Comparison of ENCODE assay signal across 15 cellular contexts in the genomic region with DNA sequence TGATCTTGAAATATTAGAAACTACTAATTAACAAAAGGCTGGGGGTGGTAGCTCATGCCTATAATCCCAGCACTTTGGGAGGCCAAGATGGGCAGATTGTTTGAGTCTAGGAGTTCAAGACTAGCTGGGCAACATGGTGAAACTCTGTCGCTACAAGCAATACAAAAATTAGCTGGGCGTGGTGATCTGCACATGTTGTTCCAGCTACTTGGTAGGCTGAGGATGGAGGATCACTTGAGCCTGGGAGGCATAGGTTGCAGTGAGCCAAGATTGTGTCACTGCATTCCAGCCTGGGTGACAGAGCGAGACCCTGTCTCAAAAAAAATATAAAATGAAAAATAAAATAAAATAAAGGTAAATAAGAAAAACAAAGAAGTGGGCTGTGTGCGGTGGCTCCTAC.
A peak's percentile ranks its signal among the peaks of the same experiment; 100 is the strongest.
DNase-seq lines count a peak whose midpoint lies in the region; ATAC-seq and TF ChIP-seq lines count a peak whose summit lies in the region.
"Had no signal": no experiment of that assay in that cellular context is flagged by ENCODE, and none has a peak within 500 bp of the region (broad histone marks: within the 10 kb centered on the region; RNA-seq: fewer than 3 reads in every experiment).

No MANE protein-coding gene starts in this region.

- intact Hi-C loops in activated CD8-positive, alpha-beta T cell treated with anti-CD3 and anti-CD28 coated beads for 36 hours (cut with micrococcal nuclease): loop anchor here (5.0 to 10.0 kb wide), 2 partner anchors 47 to 66 kb away; a partner anchor contains a TSS

- TF ChIP-seq POLR2A in Peyer's patch (IDR thresholded peaks at IDR 0.05): no peak

- no peak for DNase-seq in activated CD8-positive, alpha-beta T cell treated with anti-CD3 and anti-CD28 coated beads, Interleukin-2, amount 10 ng/mL, durations not matched to agents 7 days and 5 days
- no peak for DNase-seq in activated CD8-positive, alpha-beta T cell treated with anti-CD3 and anti-CD28 coated beads for 36 hours
- no peak for DNase-seq in CD4-positive, CD25-positive, alpha-beta regulatory T cell
- no peak for DNase-seq in HL-60 (ENCODE audit: low read depth in 1 of 2, low spot score in 1 of 2)
- DNase-seq in cerebellar nuclear complex (lab: John Stamatoyannopoulos, UW): no peak
- DNase-seq in Peyer's patch: no peak
- DNase-seq in foreskin keratinocyte: no peak
- DNase-seq: BE2C, Calu3, DMS 273 treated with DMSO at 0.1 percent for 48 hours, HCEC 1CT, HFFc6 had no signal

- TF ChIP-seq CTCF in activated CD8-positive, alpha-beta T cell treated with anti-CD3 and anti-CD28 coated beads for 36 hours (IDR thresholded peaks at IDR 0.05): no peak
- TF ChIP-seq CTCF in HL-60 (IDR thresholded peaks at IDR 0.05; ENCODE audit: insufficient read depth, low read length) (no peak), neutrophil (IDR thresholded peaks at IDR 0.05) (no peak), Peyer's patch (IDR thresholded peaks at IDR 0.05) (no peak), foreskin keratinocyte (conservative IDR thresholded peaks at IDR 0.05) (no peak)

- no peak overlapping the region for H3K27ac ChIP-seq in CD4-positive, CD25-positive, alpha-beta regulatory T cell (ENCODE audit: insufficient read depth, low read length, poor library complexity, severe bottlenecking)
- peak overlapping the region; percentile 68 for H3K27ac ChIP-seq in HL-60 (replicated peaks)
- peak overlapping the region; percentile 87 for H3K27ac ChIP-seq in neutrophil
- no peak overlapping the region for H3K27ac ChIP-seq in Peyer's patch
- no peak overlapping the region for H3K27ac ChIP-seq in foreskin keratinocyte
- H3K27ac ChIP-seq: A549 had no signal

- POLR2A ChIA-PET in activated CD8-positive, alpha-beta T cell treated with anti-CD3 and anti-CD28 coated beads, Interleukin-2, amount 10 ng/mL, durations not matched to agents 7 days and 5 days (lab: Charles Lee): interaction anchor here (2.5 kb wide), 1 partner anchor 12 kb away, joined by 18 read pairs; no protein-coding TSS in a partner anchor
- POLR2A ChIA-PET in activated CD8-positive, alpha-beta T cell treated with anti-CD3 and anti-CD28 coated beads for 36 hours (lab: Charles Lee): interaction anchor here (1.2 to 3.9 kb wide), 3 partner anchors 12 to 106 kb away, joined by 3 to 20 read pairs (median 13); a partner anchor contains a TSS

- H3K9me3 Mint-ChIP-seq in activated CD8-positive, alpha-beta T cell treated with anti-CD3 and anti-CD28 coated beads, Interleukin-2, amount 10 ng/mL, durations not matched to agents 7 days and 5 days (ENCODE audit: insufficient read depth): no peaks in the 10 kb centered on the region
- no peaks in the 10 kb centered on the region for H3K9me3 Mint-ChIP-seq in activated CD8-positive, alpha-beta T cell treated with anti-CD3 and anti-CD28 coated beads for 36 hours
- H3K9me3 Mint-ChIP-seq in CD4-positive, CD25-positive, alpha-beta regulatory T cell: no peaks in the 10 kb centered on the region
- H3K9me3 Mint-ChIP-seq: HFFc6 had no signal

- H3K4me1 Mint-ChIP-seq in activated CD8-positive, alpha-beta T cell treated with anti-CD3 and anti-CD28 coated beads, Interleukin-2, amount 10 ng/mL, durations not matched to agents 7 days and 5 days (ENCODE audit: low read depth): peaks cover 61% of the 10 kb centered on the region
- H3K4me1 Mint-ChIP-seq in activated CD8-positive, alpha-beta T cell treated with anti-CD3 and anti-CD28 coated beads for 36 hours (ENCODE audit: low read depth): peaks cover 34% of the 10 kb centered on the region
- H3K4me1 Mint-ChIP-seq in CD4-positive, CD25-positive, alpha-beta regulatory T cell: peaks cover 15 to 62% (median 40%) of the 10 kb centered on the region in 4 donors

- no peak overlapping the region for H3K4me3 Mint-ChIP-seq in activated CD8-positive, alpha-beta T cell treated with anti-CD3 and anti-CD28 coated beads, Interleukin-2, amount 10 ng/mL, durations not matched to agents 7 days and 5 days
- H3K4me3 Mint-ChIP-seq in activated CD8-positive, alpha-beta T cell treated with anti-CD3 and anti-CD28 coated beads for 36 hours: no peak overlapping the region
- peak overlapping the region in 1 of 4 donors; percentile 67 for H3K4me3 Mint-ChIP-seq in CD4-positive, CD25-positive, alpha-beta regulatory T cell
- H3K4me3 Mint-ChIP-seq: HFFc6 had no signal

- peak overlapping the region; percentile 86 for H3K27ac Mint-ChIP-seq in activated CD8-positive, alpha-beta T cell treated with anti-CD3 and anti-CD28 coated beads, Interleukin-2, amount 10 ng/mL, durations not matched to agents 7 days and 5 days
- no peak overlapping the region for H3K27ac Mint-ChIP-seq in activated CD8-positive, alpha-beta T cell treated with anti-CD3 and anti-CD28 coated beads for 36 hours
- H3K27ac Mint-ChIP-seq in CD4-positive, CD25-positive, alpha-beta regulatory T cell: peak overlapping the region in 2 of 3 donors; percentile 79 to 80
- H3K27ac Mint-ChIP-seq: HFFc6 had no signal

- H3K27me3 Mint-ChIP-seq in activated CD8-positive, alpha-beta T cell treated with anti-CD3 and anti-CD28 coated beads, Interleukin-2, amount 10 ng/mL, durations not matched to agents 7 days and 5 days (ENCODE audit: low read depth): no peaks in the 10 kb centered on the region
- no peaks in the 10 kb centered on the region for H3K27me3 Mint-ChIP-seq in activated CD8-positive, alpha-beta T cell treated with anti-CD3 and anti-CD28 coated beads for 36 hours
- no peaks in the 10 kb centered on the region for H3K27me3 Mint-ChIP-seq in CD4-positive, CD25-positive, alpha-beta regulatory T cell

- H3K4me1 ChIP-seq in CD4-positive, CD25-positive, alpha-beta regulatory T cell (ENCODE audit: control insufficient read depth, insufficient read depth, low read length, poor library complexity, severe bottlenecking): peaks cover 49% of the 10 kb centered on the region
- peaks cover 57 to 58% of the 10 kb centered on the region in 2 experiments for H3K4me1 ChIP-seq in neutrophil (ENCODE audit: control insufficient read depth in 1 of 2, insufficient read depth in 1 of 2, low read depth in 1 of 2, low read length in 1 of 2)
- H3K4me1 ChIP-seq in Peyer's patch: peaks cover 0 to 4% (median 0%) of the 10 kb centered on the region in 4 donors
- no peaks in the 10 kb centered on the region for H3K4me1 ChIP-seq in foreskin keratinocyte
- H3K4me1 ChIP-seq: BE2C had no signal

- no peak overlapping the region for H3K4me3 ChIP-seq in CD4-positive, CD25-positive, alpha-beta regulatory T cell (ENCODE audit: low read depth, low read length)
- H3K4me3 ChIP-seq in HL-60 (replicated peaks; ENCODE audit: insufficient read depth, low read length): no peak overlapping the region
- no peak overlapping the region for H3K4me3 ChIP-seq in neutrophil (ENCODE audit: low read depth in 1 of 2, low read length in 1 of 2)
- no peak overlapping the region for H3K4me3 ChIP-seq in Peyer's patch
- H3K4me3 ChIP-seq: A549, GM12878 had no signal

- CTCF ChIA-PET in activated CD8-positive, alpha-beta T cell treated with anti-CD3 and anti-CD28 coated beads, Interleukin-2, amount 10 ng/mL, durations not matched to agents 7 days and 5 days (lab: Charles Lee): interaction anchor here (1.0 to 5.5 kb wide), 7 partner anchors 25 to 104 kb away, joined by 4 to 35 read pairs (median 4); no protein-coding TSS in a partner anchor
- CTCF ChIA-PET in activated CD8-positive, alpha-beta T cell treated with anti-CD3 and anti-CD28 coated beads for 36 hours (lab: Charles Lee): interaction anchor here (1.0 to 4.5 kb wide), 6 partner anchors 10 to 108 kb away, joined by 3 to 21 read pairs (median 4); no protein-coding TSS in a partner anchor

- no peaks in the 10 kb centered on the region for H3K27me3 ChIP-seq in CD4-positive, CD25-positive, alpha-beta regulatory T cell (ENCODE audit: control insufficient read depth, insufficient read depth, low read length)
- H3K27me3 ChIP-seq in HL-60 (ENCODE audit: insufficient read depth, poor library complexity, severe bottlenecking) (no peaks in the 10 kb centered on the region), neutrophil (no peaks in the 10 kb centered on the region), Peyer's patch (no peaks in the 10 kb centered on the region), foreskin keratinocyte (no peaks in the 10 kb centered on the region)
- H3K27me3 ChIP-seq: BE2C had no signal

- H3K9me3 ChIP-seq in CD4-positive, CD25-positive, alpha-beta regulatory T cell (ENCODE audit: control insufficient read depth in 2 of 2, low read length in 2 of 2): no peaks in the 10 kb centered on the region
- H3K9me3 ChIP-seq in neutrophil: no peaks in the 10 kb centered on the region
- no peaks in the 10 kb centered on the region for H3K9me3 ChIP-seq in Peyer's patch
- H3K9me3 ChIP-seq: A549, BE2C had no signal

- peaks cover 3% of the 10 kb centered on the region for H3K36me3 ChIP-seq in CD4-positive, CD25-positive, alpha-beta regulatory T cell (ENCODE audit: control insufficient read depth, insufficient read depth, low read length)
- H3K36me3 ChIP-seq in neutrophil (peaks cover 45% of the 10 kb centered on the region), Peyer's patch (no peaks in the 10 kb centered on the region)
- H3K36me3 ChIP-seq: BE2C had no signal

- peaks cover 22% of the 10 kb centered on the region for H3K36me3 Mint-ChIP-seq in activated CD8-positive, alpha-beta T cell treated with anti-CD3 and anti-CD28 coated beads, Interleukin-2, amount 10 ng/mL, durations not matched to agents 7 days and 5 days (ENCODE audit: low read depth)
- peaks cover 15% of the 10 kb centered on the region for H3K36me3 Mint-ChIP-seq in activated CD8-positive, alpha-beta T cell treated with anti-CD3 and anti-CD28 coated beads for 36 hours (ENCODE audit: low read depth)
- peaks cover 13% of the 10 kb centered on the region for H3K36me3 Mint-ChIP-seq in CD4-positive, CD25-positive, alpha-beta regulatory T cell

- ATAC-seq in activated CD8-positive, alpha-beta T cell treated with anti-CD3 and anti-CD28 coated beads, Interleukin-2, amount 10 ng/mL, durations not matched to agents 7 days and 5 days: no peak
- no peak for ATAC-seq in activated CD8-positive, alpha-beta T cell treated with anti-CD3 and anti-CD28 coated beads for 36 hours
- no peak for ATAC-seq in CD4-positive, CD25-positive, alpha-beta regulatory T cell (ENCODE audit: low read depth in 2 of 2)
- no peak for ATAC-seq in foreskin keratinocyte
- ATAC-seq: A549, GM12878 had no signal

Comparison
In these comparisons a context has a peak if more than half of its experiments do, and no peak if none do; other contexts are left out.
1. H3K27ac ChIP-seq: peak in HL-60 (single experiment) and neutrophil (single experiment); none in CD4-positive, CD25-positive, alpha-beta regulatory T cell (single experiment), Peyer's patch (0 of 4) and foreskin keratinocyte (single experiment).